In genomic region chr16:66947302-66948033, GRCh38 we compare ENCODE assay signal across 1 cellular context.
TF ChIP-seq lines count a peak whose summit lies in the region.

No MANE protein-coding gene starts in this region.

TF ChIP-seq in HepG2, 621 proteins besides CTCF, POLR2A, EP300 and RAD21 (continued from another document and continues in another):
- TF ChIP-seq ATF2 (CRISPR knock-in tag; IDR thresholded peaks at IDR 0.05): no peak; the same call in 1 of the 2 replicates
- TF ChIP-seq RNF219 (CRISPR knock-in tag; IDR thresholded peaks at IDR 0.05): no peak
- no peak for TF ChIP-seq POLR2AphosphoS5 (IDR thresholded peaks at IDR 0.05; ENCODE audit: low read depth, low read length)
- TF ChIP-seq ZNF460 (CRISPR knock-in tag; IDR thresholded peaks at IDR 0.05; ENCODE audit: borderline replicate concordance): no peak
- no peak for TF ChIP-seq ZNF704 (CRISPR knock-in tag; IDR thresholded peaks at IDR 0.05; ENCODE audit: borderline replicate concordance)
- TF ChIP-seq TFDP1 (CRISPR knock-in tag; IDR thresholded peaks at IDR 0.05; ENCODE audit: borderline replicate concordance): no peak; the same call in 1 of the 2 replicates
- no peak for TF ChIP-seq DNMT1 (CRISPR knock-in tag; IDR thresholded peaks at IDR 0.05)
- peak; percentile 100 for TF ChIP-seq ZKSCAN8 (CRISPR knock-in tag; IDR thresholded peaks at IDR 0.05; ENCODE audit: borderline replicate concordance)
- no peak for TF ChIP-seq ZNF350 (CRISPR knock-in tag; IDR thresholded peaks at IDR 0.05; ENCODE audit: borderline replicate concordance, low read depth)
- TF ChIP-seq ZNF605 (CRISPR knock-in tag; IDR thresholded peaks at IDR 0.05): peak; percentile 72
- TF ChIP-seq ZNF337 (CRISPR knock-in tag; IDR thresholded peaks at IDR 0.05; ENCODE audit: borderline replicate concordance, low read depth): 0 out of 2 replicates have a peak, but pooled peaks have one; percentile 34
- no peak for TF ChIP-seq ZNF550 (CRISPR knock-in tag; IDR thresholded peaks at IDR 0.05; ENCODE audit: borderline replicate concordance)
- no peak for TF ChIP-seq ZBTB37 (CRISPR knock-in tag; IDR thresholded peaks at IDR 0.05)
- TF ChIP-seq ERF (CRISPR knock-in tag; IDR thresholded peaks at IDR 0.05): peak; percentile 49; the same call in 1 of the 2 replicates
- TF ChIP-seq LCORL (IDR thresholded peaks at IDR 0.05): no peak
- TF ChIP-seq LCORL (CRISPR knock-in tag; IDR thresholded peaks at IDR 0.05): peak; percentile 40; the same call in 1 of the 2 replicates
- TF ChIP-seq SUZ12 (IDR thresholded peaks at IDR 0.05; ENCODE audit: low read depth, low read length): no peak
- no peak for TF ChIP-seq ZNF205 (CRISPR knock-in tag; IDR thresholded peaks at IDR 0.05)
- TF ChIP-seq ZNF280D (CRISPR knock-in tag; IDR thresholded peaks at IDR 0.05): no peak
- no peak for TF ChIP-seq ZNF530 (CRISPR knock-in tag; IDR thresholded peaks at IDR 0.05; ENCODE audit: low read depth)
- TF ChIP-seq KLF12 (CRISPR knock-in tag; IDR thresholded peaks at IDR 0.05; ENCODE audit: borderline replicate concordance): no peak
- no peak for TF ChIP-seq ZSCAN20 (CRISPR knock-in tag; IDR thresholded peaks at IDR 0.05; ENCODE audit: borderline replicate concordance)
- TF ChIP-seq SRSF4 (IDR thresholded peaks at IDR 0.05; ENCODE audit: low read depth, low read length, poor library complexity, severe bottlenecking): no peak
- no peak for TF ChIP-seq NFATC3 (CRISPR knock-in tag; IDR thresholded peaks at IDR 0.05)
- peak; percentile 4 for TF ChIP-seq ZFP36 (IDR thresholded peaks at IDR 0.05; ENCODE audit: borderline replicate concordance, low read depth, low read length, partially characterized antibody)
- TF ChIP-seq POLR2AphosphoS2 (IDR thresholded peaks at IDR 0.05; ENCODE audit: low read depth, low read length): no peak
- no peak for TF ChIP-seq YEATS4 (CRISPR knock-in tag; IDR thresholded peaks at IDR 0.05; ENCODE audit: borderline replicate concordance)
- TF ChIP-seq MEF2D (CRISPR knock-in tag; IDR thresholded peaks at IDR 0.05): no peak
- TF ChIP-seq HMG20B (CRISPR knock-in tag; conservative IDR thresholded peaks at IDR 0.05): 0 out of 2 replicates have a peak, but pooled peaks have one; percentile 46
- no peak for TF ChIP-seq PAX8 (CRISPR knock-in tag; IDR thresholded peaks at IDR 0.05; ENCODE audit: borderline replicate concordance)
- TF ChIP-seq IKZF5 (CRISPR knock-in tag; IDR thresholded peaks at IDR 0.05): peak; percentile 46; the same call in 1 of the 2 replicates
- TF ChIP-seq HIVEP1 (CRISPR knock-in tag; IDR thresholded peaks at IDR 0.05): no peak
- no peak for TF ChIP-seq SRSF1 (optimal IDR thresholded peaks at IDR 0.05; ENCODE audit: low read depth, low read length)
- peak; percentile 74; the same call in 1 of the 2 replicates for TF ChIP-seq IRF2 (CRISPR knock-in tag; IDR thresholded peaks at IDR 0.05)
- peak; percentile 78 for TF ChIP-seq SP5 (CRISPR knock-in tag; IDR thresholded peaks at IDR 0.05; ENCODE audit: borderline replicate concordance, low read depth)
- no peak for TF ChIP-seq ZNF512B (CRISPR knock-in tag; IDR thresholded peaks at IDR 0.05; ENCODE audit: borderline replicate concordance)
- TF ChIP-seq ATF4 (CRISPR knock-in tag; IDR thresholded peaks at IDR 0.05): no peak
- TF ChIP-seq BCL3 (CRISPR knock-in tag; IDR thresholded peaks at IDR 0.05): 0 out of 2 replicates have a peak, but pooled peaks have one; percentile 5
- TF ChIP-seq ZNF225 (CRISPR knock-in tag; IDR thresholded peaks at IDR 0.05): no peak
- TF ChIP-seq ZNF484 (CRISPR knock-in tag; IDR thresholded peaks at IDR 0.05; ENCODE audit: borderline replicate concordance, low read depth): no peak
- TF ChIP-seq HOMEZ (CRISPR knock-in tag; IDR thresholded peaks at IDR 0.05; ENCODE audit: low read depth): 0 out of 2 replicates have a peak, but pooled peaks have one; percentile 18
- TF ChIP-seq ZSCAN9 (CRISPR knock-in tag; IDR thresholded peaks at IDR 0.05; ENCODE audit: borderline replicate concordance): peak; percentile 55; the same call in 1 of the 2 replicates
